11 cellular contexts compared by ENCODE assay signal in genomic region chr3:65597952-65598413, GRCh38.
DNase-seq lines count a peak whose midpoint lies in the region; ATAC-seq, FAIRE-seq and TF ChIP-seq lines count a peak whose summit lies in the region.
"Had no signal": no experiment of that assay in that cellular context is flagged by ENCODE, and none has a peak within 500 bp of the region (broad histone marks: within the 10 kb centered on the region; RNA-seq: fewer than 3 reads in every experiment).

No MANE protein-coding gene starts in this region.

- ATAC-seq in upper lobe of right lung (peak; percentile 43), GM19324 (IDR thresholded peaks at IDR 0.05; ENCODE audit: low FRiP score, unreplicated experiment) (no peak)
- no peak for ATAC-seq in stimulated activated naive CD8-positive, alpha-beta T cell treated with anti-CD3 and anti-CD28 coated beads, Interleukin-15, amount 100 ng/mL, for 72 hours

- no peak overlapping the region for H2BK120ac ChIP-seq in H1 (replicated peaks; ENCODE audit: low read depth, low read length)

- H3K4me1 ChIP-seq in H1 (replicated peaks in 1 of 4; ENCODE audit: control insufficient read depth in 3 of 4, insufficient read depth in 4 of 4, low read length in 3 of 4) (peaks cover 6 to 27% (median 19%) of the 10 kb centered on the region in 4 experiments; a peak in 6 of 7 replicates), mesodermal cell (ENCODE audit: control insufficient read depth, insufficient read depth, low read length, poor library complexity, severe bottlenecking) (peaks cover 24% of the 10 kb centered on the region), upper lobe of right lung (no peaks in the 10 kb centered on the region)

- peak overlapping the region; percentile 80 to 96 (median 92); a peak in 6 of 7 replicates for H3K9ac ChIP-seq in H1 (replicated peaks in 1 of 4; ENCODE audit: extremely low read depth in 1 of 4, low read depth in 3 of 4, low read length in 3 of 4)

- no peak overlapping the region for H3K27ac Mint-ChIP-seq in stimulated activated naive CD8-positive, alpha-beta T cell treated with anti-CD3 and anti-CD28 coated beads, Interleukin-15, amount 100 ng/mL, for 72 hours
- H3K27ac Mint-ChIP-seq: memory B cell had no signal

- peaks cover 15% of the 10 kb centered on the region for H3K23me2 ChIP-seq in H1 (ENCODE audit: low read depth, low read length)

- H4K8ac ChIP-seq in H1 (ENCODE audit: extremely low read depth, insufficient read depth, low read length): peak overlapping the region; percentile 97; the same call in 1 of the 2 replicates

- TF ChIP-seq RAD21 in H1 (IDR thresholded peaks at IDR 0.05 in 1 of 2, conservative IDR thresholded peaks at IDR 0.05 in 1 of 2; ENCODE audit: low read depth in 2 of 2, low read length in 2 of 2): no peak

- peaks cover 0 to 52% of the 10 kb centered on the region in 2 experiments; a peak in 3 of 4 replicates for H3K79me2 ChIP-seq in H1 (ENCODE audit: control insufficient read depth in 1 of 2, insufficient read depth in 2 of 2, low read length in 2 of 2)

- H2BK15ac ChIP-seq in H1 (ENCODE audit: low read length): peak overlapping the region; percentile 32; the same call in 1 of the 2 replicates

- H3K9me3 ChIP-seq in H1 (ENCODE audit: insufficient read depth in 2 of 2, low read depth in 1 of 2, low read length in 1 of 2) (no peaks in the 10 kb centered on the region), mesodermal cell (ENCODE audit: control insufficient read depth, low read length) (no peaks in the 10 kb centered on the region), upper lobe of right lung (no peaks in the 10 kb centered on the region)

- TF ChIP-seq CTCF in H1 (IDR thresholded peaks at IDR 0.05; ENCODE audit: control extremely low read depth in 1 of 3, insufficient read depth in 1 of 3, low read depth in 1 of 3, low read length in 3 of 3): no peak
- no peak for TF ChIP-seq CTCF in upper lobe of right lung (IDR thresholded peaks at IDR 0.05)

- peak overlapping the region; percentile 64; the same call in 1 of the 2 replicates for H2BK12ac ChIP-seq in H1 (ENCODE audit: low read depth, low read length)

- no peaks in the 10 kb centered on the region for H4K20me1 ChIP-seq in H1 (replicated peaks in 1 of 2; ENCODE audit: control insufficient read depth in 1 of 2, insufficient read depth in 2 of 2, low read length in 2 of 2)

- H3K23ac ChIP-seq in H1 (ENCODE audit: insufficient read length): no peak overlapping the region

- H3K4me2 ChIP-seq in H1 (ENCODE audit: insufficient read depth in 1 of 2, low read depth in 2 of 2, low read length in 2 of 2): peak overlapping the region; percentile 80 to 85

- peak overlapping the region; percentile 92 for H4K91ac ChIP-seq in H1 (replicated peaks; ENCODE audit: insufficient read length, low read length)

- H2BK20ac ChIP-seq in H1 (ENCODE audit: low read length): peak overlapping the region; percentile 98; the same call in 1 of the 2 replicates

- intact Hi-C loops in upper lobe of right lung (cut with DNase I): no loop called here

- no peaks in the 10 kb centered on the region for H3K9me3 Mint-ChIP-seq in stimulated activated naive CD8-positive, alpha-beta T cell treated with anti-CD3 and anti-CD28 coated beads, Interleukin-15, amount 100 ng/mL, for 72 hours
- H3K9me3 Mint-ChIP-seq: memory B cell had no signal

- H3K4me3 ChIP-seq in H1 (ENCODE audit: extremely low read depth in 1 of 4, insufficient read depth in 2 of 4, low read depth in 3 of 4, low read length in 4 of 4) (peak overlapping the region; percentile 63 to 87 (median 68)), mesodermal cell (ENCODE audit: extremely low read depth, insufficient read depth, low read length, poor library complexity, severe bottlenecking) (peak overlapping the region; percentile 38), upper lobe of right lung (no peak overlapping the region)

- H3K4ac ChIP-seq in H1 (replicated peaks; ENCODE audit: insufficient read length, low read depth, low read length): no peak overlapping the region

- 6% methylated on average over 11 of the region's 20 CpGs; no CpG with 5 or more reads in 1 of the 2 experiments for WGBS in H1 (ENCODE audit: extremely low coverage in 1 of 2, insufficient coverage in 1 of 2, insufficient read length in 1 of 2, insufficient replicate concordance in 2 of 2, low coverage in 1 of 2, low lambda C conversion rate in 2 of 2, missing lambda C conversion rate in 1 of 2), 2 experiments
- 9 to 14% methylated on average over 12 of the region's 20 CpGs for WGBS in mesodermal cell (ENCODE audit: insufficient coverage in 2 of 2), 2 experiments

- H3K14ac ChIP-seq in H1 (ENCODE audit: insufficient read length): no peak overlapping the region

- H2AFZ ChIP-seq in H1 (ENCODE audit: low read length): no peak overlapping the region

- H3K36me3 ChIP-seq in H1 (ENCODE audit: control insufficient read depth in 2 of 4, insufficient read depth in 4 of 4, low read length in 3 of 4) (no peaks in the 10 kb centered on the region), mesodermal cell (ENCODE audit: control insufficient read depth, insufficient read depth, low read length) (no peaks in the 10 kb centered on the region), upper lobe of right lung (no peaks in the 10 kb centered on the region)

- TF ChIP-seq POLR2A in H1 (IDR thresholded peaks at IDR 0.05; ENCODE audit: control extremely low read depth in 1 of 2, low read depth in 2 of 2, low read length in 2 of 2): no peak; a peak in 1 of 3 replicates

- peak overlapping the region; percentile 93 for H4K5ac ChIP-seq in H1 (ENCODE audit: insufficient read length, low read depth, low read length)

- TF ChIP-seq EP300 in H1 (IDR thresholded peaks at IDR 0.05; ENCODE audit: borderline replicate concordance in 1 of 2, low read depth in 2 of 2, low read length in 2 of 2): no peak

- peak overlapping the region; percentile 85 for H3K18ac ChIP-seq in H1 (ENCODE audit: extremely low read depth, low read length)

- no peaks in the 10 kb centered on the region for H3K4me1 Mint-ChIP-seq in stimulated activated naive CD8-positive, alpha-beta T cell treated with anti-CD3 and anti-CD28 coated beads, Interleukin-15, amount 100 ng/mL, for 72 hours
- H3K4me1 Mint-ChIP-seq: memory B cell had no signal

- CTCF ChIA-PET in H1 (lab: Charles Lee; ENCODE audit: partially characterized antibody): interaction anchor here (1.0 to 1.3 kb wide), 3 partner anchors 16 to 45 kb away, joined by 3 to 4 read pairs (median 3); no protein-coding TSS in a partner anchor

- H2AK5ac ChIP-seq in H1 (ENCODE audit: low read depth, low read length): no peak overlapping the region; the same call in 1 of the 2 replicates

- H3K79me1 ChIP-seq in H1 (ENCODE audit: low read depth, low read length): no peaks in the 10 kb centered on the region

- H3K27me3 Mint-ChIP-seq in stimulated activated naive CD8-positive, alpha-beta T cell treated with anti-CD3 and anti-CD28 coated beads, Interleukin-15, amount 100 ng/mL, for 72 hours: peaks cover 38% of the 10 kb centered on the region

- POLR2A ChIA-PET in H1 (lab: Charles Lee; ENCODE audit: partially characterized antibody): interaction anchor here (1.0 to 3.8 kb wide), 18 partner anchors 9 to 374 kb away, joined by 3 to 31 read pairs (median 6); no protein-coding TSS in a partner anchor

- H3K27ac ChIP-seq in H1 (ENCODE audit: low read depth, low read length) (peak overlapping the region; percentile 98), mesodermal cell (ENCODE audit: low read depth, low read length, severe bottlenecking) (peak overlapping the region; percentile 82), upper lobe of right lung (no peak overlapping the region)
- H3K27ac ChIP-seq: VCaP had no signal

- no peaks in the 10 kb centered on the region for H3K27me3 ChIP-seq in H1 (replicated peaks in 1 of 4; ENCODE audit: control insufficient read depth in 3 of 4, extremely low read depth in 1 of 4, insufficient read depth in 3 of 4, low read length in 3 of 4)
- H3K27me3 ChIP-seq in upper lobe of right lung: no peaks in the 10 kb centered on the region

- FAIRE-seq in H1 (lab: Jason Lieb, UNC): no peak

- peak; percentile 24 to 68 for DNase-seq in NCI-H524 (lab: John Stamatoyannopoulos, UW)
- DNase-seq in NCI-H524 treated with DMSO at 0.1 percent for 48 hours (lab: John Stamatoyannopoulos, UW): no peak
- peak; percentile 62 to 84 for DNase-seq in H1 (ENCODE audit: low read depth in 1 of 2, low spot score in 2 of 2)
- no peak for DNase-seq in upper lobe of right lung
- DNase-seq in stimulated activated naive CD8-positive, alpha-beta T cell treated with anti-CD3 and anti-CD28 coated beads, Interleukin-15, amount 100 ng/mL, for 72 hours: no peak
- no peak for DNase-seq in DMS114 treated with DMSO at 0.1 percent for 48 hours (lab: John Stamatoyannopoulos, UW; ENCODE audit: unreplicated experiment)
- DNase-seq: NCI-H1930 had no signal

- peak overlapping the region; percentile 97 for H2BK5ac ChIP-seq in H1 (ENCODE audit: low read depth, low read length)

- no peak overlapping the region for H3K4me3 Mint-ChIP-seq in stimulated activated naive CD8-positive, alpha-beta T cell treated with anti-CD3 and anti-CD28 coated beads, Interleukin-15, amount 100 ng/mL, for 72 hours
- H3K4me3 Mint-ChIP-seq: memory B cell had no signal

- peak overlapping the region; percentile 95 for H3K56ac ChIP-seq in H1 (replicated peaks; ENCODE audit: insufficient read length, low read depth, low read length)

TF ChIP-seq in H1, 55 proteins besides CTCF, POLR2A, EP300 and RAD21 (continues in another document):
- TF ChIP-seq SAP30 (IDR thresholded peaks at IDR 0.05; ENCODE audit: insufficient read depth, insufficient replicate concordance, low read length) (no peak), RXRA (IDR thresholded peaks at IDR 0.05; ENCODE audit: insufficient read depth, low read depth, low read length) (no peak), TEAD4 (IDR thresholded peaks at IDR 0.05; ENCODE audit: low read depth, low read length) (no peak), SUZ12 (IDR thresholded peaks at IDR 0.05; ENCODE audit: low read length) (no peak), SIRT6 (IDR thresholded peaks at IDR 0.05; ENCODE audit: low read length) (no peak), GTF2F1 (IDR thresholded peaks at IDR 0.05; ENCODE audit: borderline replicate concordance, low read depth, low read length) (no peak), JUN (IDR thresholded peaks at IDR 0.05; ENCODE audit: low read depth, low read length) (no peak), TCF12 (IDR thresholded peaks at IDR 0.05; ENCODE audit: low read depth, low read length) (0 out of 2 replicates have a peak, but pooled peaks have one; percentile 10), SRF (IDR thresholded peaks at IDR 0.05; ENCODE audit: low read depth, low read length) (no peak)
- TF ChIP-seq, protein P1, sequence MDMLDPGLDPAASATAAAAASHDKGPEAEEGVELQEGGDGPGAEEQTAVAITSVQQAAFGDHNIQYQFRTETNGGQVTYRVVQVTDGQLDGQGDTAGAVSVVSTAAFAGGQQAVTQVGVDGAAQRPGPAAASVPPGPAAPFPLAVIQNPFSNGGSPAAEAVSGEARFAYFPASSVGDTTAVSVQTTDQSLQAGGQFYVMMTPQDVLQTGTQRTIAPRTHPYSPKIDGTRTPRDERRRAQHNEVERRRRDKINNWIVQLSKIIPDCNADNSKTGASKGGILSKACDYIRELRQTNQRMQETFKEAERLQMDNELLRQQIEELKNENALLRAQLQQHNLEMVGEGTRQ (IDR thresholded peaks at IDR 0.05; ENCODE audit: low read length): 0 out of 2 replicates have a peak, but pooled peaks have one; percentile 19

Comparison
In these comparisons a context has a peak if more than half of its experiments do, and no peak if none do; other contexts are left out.
1. DNase-seq: peak in NCI-H524 (2 of 2) and H1 (2 of 2); none in NCI-H524 treated with DMSO at 0.1 percent for 48 hours (single experiment), upper lobe of right lung (single experiment), stimulated activated naive CD8-positive, alpha-beta T cell treated with anti-CD3 and anti-CD28 coated beads, Interleukin-15, amount 100 ng/mL, for 72 hours (0 of 2) and DMS114 treated with DMSO at 0.1 percent for 48 hours (single experiment).